8 cellular contexts compared by ENCODE assay signal in genomic region chr15:40282144-40282869, GRCh38. TPM values are rescaled to one million over a fixed set of nuclear protein-coding genes. Genes with fewer than 3 reads are reported as not detected.
DNase-seq lines count a peak whose midpoint lies in the region; ATAC-seq and TF ChIP-seq lines count a peak whose summit lies in the region.

No MANE protein-coding gene starts in this region.

- no peak for TF ChIP-seq POLR2A in stomach (IDR thresholded peaks at IDR 0.05)

- H3K9me3 ChIP-seq in WERI-Rb-1 (ENCODE audit: severe bottlenecking) (no peaks in the 10 kb centered on the region), stomach (no peaks in the 10 kb centered on the region)

- H3K27me3 Mint-ChIP-seq in dendritic cell treated with granulocyte-macrophage colony-stimulating factor and Interleukin-4, amounts not matched to agents 40 ng/mL and 50 ng/mL, for 4 days, result peaks cover 42% of the 10 kb centered on the region
- peaks cover 12% of the 10 kb centered on the region for H3K27me3 Mint-ChIP-seq in memory B cell

- H3K4me3 ChIP-seq in GM12865 (ENCODE audit: low read depth, low read length) (peak overlapping the region; percentile 43), WERI-Rb-1 (ENCODE audit: low read depth, low read length) (peak overlapping the region; percentile 53), stomach (peak overlapping the region; percentile 44 to 71 (median 51))

- no peaks in the 10 kb centered on the region for H3K9me3 Mint-ChIP-seq in dendritic cell treated with granulocyte-macrophage colony-stimulating factor and Interleukin-4, amounts not matched to agents 40 ng/mL and 50 ng/mL, for 4 days
- H3K9me3 Mint-ChIP-seq in memory B cell, result no peaks in the 10 kb centered on the region

- TF ChIP-seq CTCF in GM12865 (IDR thresholded peaks at IDR 0.05; ENCODE audit: insufficient read depth, low read depth, low read length, missing control alignments) (peak; percentile 49), WERI-Rb-1 (IDR thresholded peaks at IDR 0.05; ENCODE audit: low read depth, low read length) (peak; percentile 61), stomach (IDR thresholded peaks at IDR 0.05) (peak in 3 of 7 experiments; percentile 9 to 25 (median 21))

- H3K36me3 Mint-ChIP-seq in dendritic cell treated with granulocyte-macrophage colony-stimulating factor and Interleukin-4, amounts not matched to agents 40 ng/mL and 50 ng/mL, for 4 days (ENCODE audit: low read depth), result peaks cover 43% of the 10 kb centered on the region
- no peaks in the 10 kb centered on the region for H3K36me3 Mint-ChIP-seq in memory B cell

- 0 to 2% (median 1%) methylated on average over 12 to 93 of the region's 93 CpGs for WGBS in stomach, 5 donors

- H3K4me1 ChIP-seq in stomach, result peaks cover 29 to 60% (median 41%) of the 10 kb centered on the region in 4 donors

- peak; percentile 73 for ATAC-seq in memory B cell (ENCODE audit: low read depth)
- ATAC-seq in GM19328 (IDR thresholded peaks at IDR 0.05; ENCODE audit: unreplicated experiment), result no peak

- peak; percentile 38 for DNase-seq in GM12865 (ENCODE audit: low read depth)
- peak; percentile 62 for DNase-seq in LoVo (ENCODE audit: low spot score)
- DNase-seq in WERI-Rb-1, result peak; percentile 69
- peak; percentile 56 to 75 for DNase-seq in memory B cell (ENCODE audit: low spot score in 2 of 2)
- DNase-seq in stomach, result peak; percentile 56
- DNase-seq in ureter (ENCODE audit: low spot score), result no peak

- H3K36me3 ChIP-seq in WERI-Rb-1 (peaks cover 2% of the 10 kb centered on the region; the same call in 1 of the 2 replicates), stomach (peaks cover 0 to 6% (median 0%) of the 10 kb centered on the region in 4 donors)

- intact Hi-C loops in dendritic cell treated with granulocyte-macrophage colony-stimulating factor and Interleukin-4, amounts not matched to agents 40 ng/mL and 50 ng/mL, for 4 days (cut with micrococcal nuclease), result loop anchor here (10.0 kb wide), 1 partner anchor 142 kb away; no protein-coding TSS in a partner anchor
- intact Hi-C loops in stomach (cut with DNase I; ENCODE audit: low total_unique reads), result loop anchor here (5.0 kb wide), 1 partner anchor 140 kb away; no protein-coding TSS in a partner anchor

- peaks cover 70% of the 10 kb centered on the region for H3K4me1 Mint-ChIP-seq in dendritic cell treated with granulocyte-macrophage colony-stimulating factor and Interleukin-4, amounts not matched to agents 40 ng/mL and 50 ng/mL, for 4 days (ENCODE audit: low read depth)
- H3K4me1 Mint-ChIP-seq in memory B cell, result peaks cover 10% of the 10 kb centered on the region

- peak overlapping the region; percentile 78 for H3K4me3 Mint-ChIP-seq in dendritic cell treated with granulocyte-macrophage colony-stimulating factor and Interleukin-4, amounts not matched to agents 40 ng/mL and 50 ng/mL, for 4 days
- H3K4me3 Mint-ChIP-seq in memory B cell, result peak overlapping the region; percentile 83

- H3K27ac ChIP-seq in WERI-Rb-1 (peak overlapping the region; percentile 79), stomach (peak overlapping the region in 1 of 5 donors; percentile 18)

- peak overlapping the region; percentile 91 for H3K27ac Mint-ChIP-seq in dendritic cell treated with granulocyte-macrophage colony-stimulating factor and Interleukin-4, amounts not matched to agents 40 ng/mL and 50 ng/mL, for 4 days
- H3K27ac Mint-ChIP-seq in memory B cell, result no peak overlapping the region

- H3K27me3 ChIP-seq in WERI-Rb-1 (ENCODE audit: insufficient read depth, low read depth, severe bottlenecking) (no peaks in the 10 kb centered on the region), stomach (peaks cover 18 to 76% (median 53%) of the 10 kb centered on the region in 3 donors)

- TF ChIP-seq EP300 in stomach (IDR thresholded peaks at IDR 0.05), result no peak

RNA-seq across cellular contexts. Expression of gene ANKRD63, which starts 0.6 kb away (rescaled TPM):
- under 1 TPM in 1 of 5 donors, not detected in 4; 0.37 TPM for total RNA-seq in stomach
- not detected for polyA plus RNA-seq in stomach
- total RNA-seq in ureter, result not detected

RNA-seq across cellular contexts. Expression of gene PLCB2, which starts 25.4 kb away (rescaled TPM):
- total RNA-seq in stomach, result 10 to 100 TPM in 3 of 5 donors, 1 to 10 TPM in 2; 3.5 to 12.5 (median 11.7) TPM
- 1 to 10 TPM; 5.3 to 5.6 (median 5.4) TPM for polyA plus RNA-seq in stomach
- 26.9 TPM for total RNA-seq in ureter

RNA-seq across cellular contexts. Expression of gene INAFM2, which starts 41.2 kb away (rescaled TPM):
- total RNA-seq in stomach (10 to 100 TPM; 16.4 to 65.2 (median 21.6) TPM), ureter (26.2 TPM)
- polyA plus RNA-seq in stomach, result 10 to 100 TPM in 1 of 3 donors, 1 to 10 TPM in 2; 3.4 to 20.5 (median 8.8) TPM

RNA-seq across cellular contexts. Expression of gene PAK6, which starts 43.4 kb away (rescaled TPM):
- 10 to 100 TPM in 3 of 5 donors, 1 to 10 TPM in 1, under 1 TPM in 1; under 0.01 to 91.9 (median 16.3) TPM for total RNA-seq in stomach
- 1 to 10 TPM; 1.8 to 7.7 (median 4.7) TPM for polyA plus RNA-seq in stomach
- 29.5 TPM for total RNA-seq in ureter

RNA-seq across cellular contexts. Expression of gene CCDC9B, which starts 58.4 kb away (rescaled TPM):
- total RNA-seq in stomach (10 to 100 TPM in 4 of 5 donors, under 1 TPM in 1; 0.58 to 39.3 (median 21.1) TPM), ureter (56.5 TPM)
- 1 to 10 TPM; 2.9 to 9.7 (median 8.2) TPM for polyA plus RNA-seq in stomach
